ENCODE assay signal across 23 cellular contexts in genomic region chr15:55707523-55707922, GRCh38. TPM values are rescaled to one million over a fixed set of nuclear protein-coding genes. Genes with fewer than 3 reads are reported as not detected.
A peak's percentile ranks its signal among the peaks of the same experiment; 100 is the strongest.
DNase-seq lines count a peak whose midpoint lies in the region; ATAC-seq and TF ChIP-seq lines count a peak whose summit lies in the region.
"Had no signal": no experiment of that assay in that cellular context is flagged by ENCODE, and none has a peak within 500 bp of the region (broad histone marks: within the 10 kb centered on the region; RNA-seq: fewer than 3 reads in every experiment).

No MANE protein-coding gene starts in this region.

- DNase-seq in BE2C (no peak), adipocyte (ENCODE audit: low read depth) (peak; percentile 6), nephron progenitor cell (no peak), D341Med (ENCODE audit: low spot score) (no peak)
- DNase-seq in central memory CD4-positive, alpha-beta T cell = no peak
- no peak for DNase-seq in stimulated activated CD4-positive, alpha-beta T cell treated with anti-CD3 and anti-CD28 coated beads, Interleukin-4, amount 100 ng/mL, for 1 hour
- DNase-seq: CD8-positive, alpha-beta T cell; GOT3; KG1; MG63; NCI-H1105 treated with DMSO at 0.1 percent for 48 hours; NCI-H146; NCI-H1930; NCI-H446 treated with DMSO at 0.1 percent for 48 hours; NCI-H526 treated with DMSO at 0.1 percent for 48 hours; PC-9 had no signal

- no peak overlapping the region for H3K4me3 Mint-ChIP-seq in nephron progenitor cell
- H3K4me3 Mint-ChIP-seq: CD8-positive, alpha-beta T cell had no signal

- peak overlapping the region; percentile 12; the same call in 1 of the 2 replicates for H3K4me3 ChIP-seq in BE2C (ENCODE audit: low read depth, low read length)
- H3K4me3 ChIP-seq in HEK293 (ENCODE audit: low read depth, low read length) = no peak overlapping the region
- H3K4me3 ChIP-seq in adipocyte (ENCODE audit: low read length) = no peak overlapping the region
- H3K4me3 ChIP-seq: A549, MG63, PC-9, SJSA1 had no signal

- H3K36me3 Mint-ChIP-seq in nephron progenitor cell (ENCODE audit: low read depth) = peaks cover 66% of the 10 kb centered on the region
- H3K36me3 Mint-ChIP-seq: CD8-positive, alpha-beta T cell had no signal

- no peaks in the 10 kb centered on the region for H3K27me3 Mint-ChIP-seq in nephron progenitor cell (ENCODE audit: low read depth, poor library complexity)

- CTCF ChIA-PET in HEK293 (lab: Yijun Ruan, JAX) = interaction anchor here (0.8 kb wide), 1 partner anchor 9 kb away, joined by 3 read pairs; no protein-coding TSS in a partner anchor

- TF ChIP-seq CTCF in BE2C (IDR thresholded peaks at IDR 0.05; ENCODE audit: low read depth, low read length) (no peak), HEK293 (tag by site-specific recombination; IDR thresholded peaks at IDR 0.05) (no peak), nephron progenitor cell (IDR thresholded peaks at IDR 0.05) (no peak)

- H3K4me1 ChIP-seq in BE2C = peaks cover 22% of the 10 kb centered on the region
- peaks cover 11% of the 10 kb centered on the region for H3K4me1 ChIP-seq in HEK293 (ENCODE audit: control insufficient read depth, insufficient read depth, low read length)
- peaks cover 15% of the 10 kb centered on the region for H3K4me1 ChIP-seq in adipocyte (ENCODE audit: control insufficient read depth, insufficient read depth, low read length)

- no peak overlapping the region for H3K9ac ChIP-seq in adipocyte (ENCODE audit: low read length)

- H3K27ac ChIP-seq in HEK293 (ENCODE audit: extremely low read depth, low read depth, low read length) = no peak overlapping the region
- H3K27ac ChIP-seq: A549, C4-2B, PC-9, SJSA1 had no signal

- peaks cover 65% of the 10 kb centered on the region for H3K4me1 Mint-ChIP-seq in nephron progenitor cell

- H3K27ac Mint-ChIP-seq in nephron progenitor cell = peak overlapping the region; percentile 95
- H3K27ac Mint-ChIP-seq: CD8-positive, alpha-beta T cell had no signal

- TF ChIP-seq POLR2A in GM18505 (IDR thresholded peaks at IDR 0.05; ENCODE audit: borderline replicate concordance, extremely low read depth, insufficient read depth, insufficient read length) = no peak

- no peak for ATAC-seq in GM18505 (IDR thresholded peaks at IDR 0.05; ENCODE audit: unreplicated experiment)
- ATAC-seq: A549; CD8-positive, alpha-beta T cell; HCT116; Right ventricle myocardium inferior had no signal

- no peaks in the 10 kb centered on the region for H3K36me3 ChIP-seq in BE2C
- no peaks in the 10 kb centered on the region for H3K36me3 ChIP-seq in HEK293 (ENCODE audit: control insufficient read depth in 2 of 2, insufficient read depth in 1 of 2, low read length in 2 of 2)
- H3K36me3 ChIP-seq in adipocyte (ENCODE audit: control insufficient read depth, insufficient read depth, low read length, severe bottlenecking) = no peaks in the 10 kb centered on the region
- H3K36me3 ChIP-seq: MG63, SJSA1 had no signal

- H3K9me3 ChIP-seq in BE2C = no peaks in the 10 kb centered on the region
- H3K9me3 ChIP-seq in HEK293 (ENCODE audit: control insufficient read depth, insufficient read depth, low read depth, low read length) = no peaks in the 10 kb centered on the region
- H3K9me3 ChIP-seq in adipocyte (ENCODE audit: control insufficient read depth, low read length) = no peaks in the 10 kb centered on the region
- H3K9me3 ChIP-seq: A549, MG63, SJSA1 had no signal

- H3K9me3 Mint-ChIP-seq in nephron progenitor cell = peaks cover 27% of the 10 kb centered on the region
- H3K9me3 Mint-ChIP-seq: CD8-positive, alpha-beta T cell had no signal

- POLR2A ChIA-PET in HEK293 (lab: Yijun Ruan, JAX) = interaction anchor here (0.6 kb wide), 1 partner anchor 11 kb away, joined by 3 read pairs; no protein-coding TSS in a partner anchor

- H3K27me3 ChIP-seq in BE2C (no peaks in the 10 kb centered on the region), adipocyte (replicated peaks; ENCODE audit: control insufficient read depth, insufficient read depth, low read length) (no peaks in the 10 kb centered on the region)
- H3K27me3 ChIP-seq: MG63, SJSA1 had no signal

TF ChIP-seq in HEK293, 187 proteins besides CTCF, POLR2A, EP300 and RAD21:
- no peak for TF ChIP-seq ZNF19 (tag by site-specific recombination; IDR thresholded peaks at IDR 0.05; ENCODE audit: low read depth)
- TF ChIP-seq ZNF624 (tag by site-specific recombination; IDR thresholded peaks at IDR 0.05) = no peak
- TF ChIP-seq PRDM6 (tag by site-specific recombination; IDR thresholded peaks at IDR 0.05) = peak; percentile 72
- peak; percentile 10; the same call in 1 of the 2 replicates for TF ChIP-seq ZBTB44 (tag by site-specific recombination; IDR thresholded peaks at IDR 0.05)
- 0 out of 2 replicates have a peak, but pooled peaks have one; percentile 20 for TF ChIP-seq PRDM4 (tag by site-specific recombination; IDR thresholded peaks at IDR 0.05)

RNA-seq across cellular contexts. Expression of gene PRTG, which starts 35.4 kb away (rescaled TPM):
- polyA plus RNA-seq in BE2C (2012; ENCODE audit: insufficient read depth, insufficient read length, low read depth) = 4.6 TPM
